Comparison of ENCODE assay signal across 9 cellular contexts in the genomic region with DNA sequence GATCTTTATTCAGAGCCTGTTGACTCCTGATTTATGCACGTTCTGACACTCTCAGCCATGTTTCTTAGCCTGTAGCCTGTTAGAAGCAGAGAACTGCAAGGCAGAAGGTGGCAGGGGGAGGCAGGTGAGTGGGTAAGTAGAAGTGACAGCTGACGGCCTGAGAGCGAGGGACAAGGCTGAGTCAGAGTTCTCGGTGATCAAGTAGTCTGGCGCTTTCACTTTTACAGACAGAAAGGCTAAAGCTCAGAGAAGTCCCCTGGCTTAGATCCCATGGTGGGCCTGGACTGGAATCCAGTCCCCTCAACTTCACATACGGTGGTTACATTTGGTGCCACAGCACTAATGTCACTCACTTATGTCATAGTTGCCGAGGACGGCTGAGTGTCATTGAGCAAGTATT.
A peak's percentile ranks its signal among the peaks of the same experiment; 100 is the strongest.
DNase-seq lines count a peak whose midpoint lies in the region; ATAC-seq and TF ChIP-seq lines count a peak whose summit lies in the region.
"Had no signal": no experiment of that assay in that cellular context is flagged by ENCODE, and none has a peak within 500 bp of the region (broad histone marks: within the 10 kb centered on the region; RNA-seq: fewer than 3 reads in every experiment).

No MANE protein-coding gene starts in this region.

- H3K4me1 ChIP-seq in right cardiac atrium (ENCODE audit: control insufficient read depth, insufficient read depth, low read length) (peaks cover 2% of the 10 kb centered on the region), gastrocnemius medialis (peaks cover 44 to 53% of the 10 kb centered on the region in 2 donors)

- TF ChIP-seq CTCF in WI38 (IDR thresholded peaks at IDR 0.05; ENCODE audit: low read depth, low read length) (no peak), gastrocnemius medialis (IDR thresholded peaks at IDR 0.05 in 4 of 5, conservative IDR thresholded peaks at IDR 0.05 in 1 of 5) (no peak), GM20000 (IDR thresholded peaks at IDR 0.05; ENCODE audit: extremely low read depth, missing control alignments) (no peak)

- H3K4me3 ChIP-seq in WI38 (ENCODE audit: low read depth, low read length) (peak overlapping the region; percentile 34), right cardiac atrium (ENCODE audit: low read length) (peak overlapping the region; percentile 26), gastrocnemius medialis (peak overlapping the region; percentile 26 to 44 (median 40))

- H3K27ac ChIP-seq in right cardiac atrium (ENCODE audit: low read length) = peak overlapping the region; percentile 97
- H3K27ac ChIP-seq in gastrocnemius medialis = peak overlapping the region; percentile 84 to 96 (median 89)

- H3K27me3 ChIP-seq in right cardiac atrium (ENCODE audit: control insufficient read depth, insufficient read depth) = no peaks in the 10 kb centered on the region
- no peaks in the 10 kb centered on the region for H3K27me3 ChIP-seq in gastrocnemius medialis

- no peaks in the 10 kb centered on the region for H3K36me3 ChIP-seq in gastrocnemius medialis

- in situ Hi-C loops in gastrocnemius medialis (cut with MboI; ENCODE audit: low sequenced_read_pairs in 4 of 4) = no loop called here

- intact Hi-C loops in right cardiac atrium (cut with DNase I) (no loop called here), gastrocnemius medialis (cut with DNase I; ENCODE audit: low total_unique reads) (no loop called here)

- 32% methylated on average over 8 of the region's 8 CpGs for WGBS in right cardiac atrium

- DNase-seq in DMS53 treated with DMSO at 0.1 percent for 48 hours (lab: John Stamatoyannopoulos, UW; ENCODE audit: unreplicated experiment) = peak; percentile 59
- no peak for DNase-seq in right cardiac atrium
- peak; percentile 76 to 89 for DNase-seq in gastrocnemius medialis
- DNase-seq in DMS114 treated with DMSO at 0.1 percent for 48 hours (lab: John Stamatoyannopoulos, UW; ENCODE audit: unreplicated experiment) = no peak
- DNase-seq in GM20000 (ENCODE audit: low spot score) = no peak
- no peak for DNase-seq in COLO829 (ENCODE audit: low spot score)
- DNase-seq: stimulated activated naive CD8-positive, alpha-beta T cell treated with anti-CD3 and anti-CD28 coated beads, Interleukin-15, amount 100 ng/mL, for 72 hours had no signal

- peak in 1 of 2 donors; percentile 46 for TF ChIP-seq POLR2A in gastrocnemius medialis (IDR thresholded peaks at IDR 0.05)

- no peaks in the 10 kb centered on the region for H3K9me3 ChIP-seq in right cardiac atrium (ENCODE audit: control insufficient read depth, low read length)
- no peaks in the 10 kb centered on the region for H3K9me3 ChIP-seq in gastrocnemius medialis

- peak; percentile 40 to 71 for ATAC-seq in right cardiac atrium
- ATAC-seq in gastrocnemius medialis = peak; percentile 81 to 89
- no peak for ATAC-seq in HG02642 (IDR thresholded peaks at IDR 0.05; ENCODE audit: poor library complexity, unreplicated experiment)
- ATAC-seq: stimulated activated naive CD8-positive, alpha-beta T cell treated with anti-CD3 and anti-CD28 coated beads, Interleukin-15, amount 100 ng/mL, for 72 hours had no signal

Comparison
In these comparisons a context has a peak if more than half of its experiments do, and no peak if none do; other contexts are left out.
1. DNase-seq: peak in DMS53 treated with DMSO at 0.1 percent for 48 hours (single experiment) and gastrocnemius medialis (2 of 2); none in right cardiac atrium (0 of 3), DMS114 treated with DMSO at 0.1 percent for 48 hours (single experiment), GM20000 (single experiment) and COLO829 (single experiment).
2. Peak in every context shown above with its lines, with median percentiles within 50 percentile points of each other: H3K4me3 ChIP-seq.